In the genomic region with DNA sequence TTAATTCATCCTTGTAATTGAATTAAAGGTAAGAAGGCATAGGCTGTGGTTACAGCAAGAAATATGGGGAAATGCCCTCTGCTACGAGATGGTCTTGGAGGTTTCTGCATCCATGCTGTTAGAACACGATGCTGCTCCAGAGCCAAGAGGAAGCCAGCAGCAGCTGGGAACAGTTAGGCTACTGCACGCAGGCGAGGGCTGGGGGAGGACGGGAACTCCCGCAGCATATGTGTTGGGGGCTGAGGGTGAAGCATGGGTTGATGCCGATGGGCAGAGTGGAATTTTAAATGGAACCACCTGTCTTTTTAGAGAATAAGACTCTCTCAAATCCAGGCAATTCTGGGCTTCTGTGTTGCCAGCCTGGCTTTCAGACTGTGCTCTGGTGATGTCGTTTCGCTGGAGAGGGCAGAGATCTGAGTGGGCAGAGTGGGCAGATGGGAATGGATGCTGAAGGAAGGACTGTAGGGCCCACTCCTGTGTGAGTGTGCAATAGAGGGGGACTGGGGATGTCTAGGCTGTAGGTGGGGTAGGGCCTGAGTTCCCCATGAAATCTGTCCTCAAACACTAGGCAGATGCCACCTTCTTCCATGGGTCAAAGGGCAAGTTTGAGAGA, we compare ENCODE assay signal across 14 cellular contexts.
DNase-seq lines count a peak whose midpoint lies in the region; ATAC-seq and TF ChIP-seq lines count a peak whose summit lies in the region.
"Had no signal": no experiment of that assay in that cellular context is flagged by ENCODE, and none has a peak within 500 bp of the region (broad histone marks: within the 10 kb centered on the region; RNA-seq: fewer than 3 reads in every experiment).

No MANE protein-coding gene starts in this region.

- H2AFZ ChIP-seq in hepatocyte: no peak overlapping the region

- H3K9me2 ChIP-seq in hepatocyte (replicated peaks; ENCODE audit: insufficient read depth): no peaks in the 10 kb centered on the region

- H3K79me2 ChIP-seq in hepatocyte: peaks cover 25% of the 10 kb centered on the region

- peak overlapping the region; percentile 36 for H3K4me2 ChIP-seq in hepatocyte

- H3K4me3 ChIP-seq in hepatocyte (no peak overlapping the region), thoracic aorta (peak overlapping the region; percentile 43)

- H3K9me3 ChIP-seq in hepatocyte (ENCODE audit: low read depth) (no peaks in the 10 kb centered on the region), thoracic aorta (no peaks in the 10 kb centered on the region)
- H3K9me3 ChIP-seq: neutrophil had no signal

- no peak overlapping the region for H3K27ac ChIP-seq in hepatocyte
- peak overlapping the region; percentile 7 to 45 for H3K27ac ChIP-seq in thoracic aorta
- H3K27ac ChIP-seq: 22Rv1, neutrophil had no signal

- no peak for TF ChIP-seq CTCF in brain (conservative IDR thresholded peaks at IDR 0.05)
- TF ChIP-seq CTCF in hepatocyte (IDR thresholded peaks at IDR 0.05; ENCODE audit: poor library complexity): no peak
- TF ChIP-seq CTCF in thoracic aorta (IDR thresholded peaks at IDR 0.05): no peak

- H3K36me3 ChIP-seq in hepatocyte (replicated peaks; ENCODE audit: insufficient read depth, low read depth): no peaks in the 10 kb centered on the region
- H3K36me3 ChIP-seq in thoracic aorta: no peaks in the 10 kb centered on the region
- H3K36me3 ChIP-seq: neutrophil had no signal

- ATAC-seq in thoracic aorta (ENCODE audit: insufficient number of reproducible peaks, low FRiP score, low read depth) (no peak), GM21515 (IDR thresholded peaks at IDR 0.05; ENCODE audit: unreplicated experiment) (no peak), HG02981 (IDR thresholded peaks at IDR 0.05; ENCODE audit: unreplicated experiment) (no peak)
- ATAC-seq: left lobe of liver had no signal

- H4K20me1 ChIP-seq in hepatocyte (ENCODE audit: insufficient read depth, poor library complexity, severe bottlenecking): no peaks in the 10 kb centered on the region

- no peaks in the 10 kb centered on the region for H3K9me3 Mint-ChIP-seq in brain
- H3K9me3 Mint-ChIP-seq: stimulated activated memory B cell treated with anti-CD40 and anti-IgM and Interleukin-4, amounts not matched to agents 10 μg/mL and 1 μg/mL and 100 μg/mL, for 72 hours had no signal

- no peaks in the 10 kb centered on the region for H3K36me3 Mint-ChIP-seq in brain
- H3K36me3 Mint-ChIP-seq: stimulated activated memory B cell treated with anti-CD40 and anti-IgM and Interleukin-4, amounts not matched to agents 10 μg/mL and 1 μg/mL and 100 μg/mL, for 72 hours had no signal

- H3K27ac Mint-ChIP-seq in brain: peak overlapping the region in 4 of 5 experiments; percentile 38 to 80 (median 77)

- H3K4me1 Mint-ChIP-seq in brain: peaks cover 44% of the 10 kb centered on the region

- 40% methylated on average over 9 of the region's 9 CpGs for WGBS in hepatocyte (ENCODE audit: low lambda C conversion rate, missing lambda C conversion rate)

- DNase-seq in DMS 273 (lab: John Stamatoyannopoulos, UW; ENCODE audit: unreplicated experiment) (peak; percentile 56), DMS 273 treated with DMSO at 0.1 percent for 48 hours (lab: John Stamatoyannopoulos, UW) (no peak), hepatocyte (ENCODE audit: low spot score) (peak; percentile 40), thoracic aorta (ENCODE audit: low spot score) (no peak), NCI-H1417 treated with DMSO at 0.1 percent for 48 hours (lab: John Stamatoyannopoulos, UW) (no peak)
- DNase-seq: activated CD4-positive, alpha-beta T cell treated with anti-CD3 and anti-CD28 coated beads for 1 hour; DND-41 had no signal

- no peaks in the 10 kb centered on the region for H3K27me3 ChIP-seq in hepatocyte
- no peaks in the 10 kb centered on the region for H3K27me3 ChIP-seq in thoracic aorta (replicated peaks; ENCODE audit: insufficient read depth)
- H3K27me3 ChIP-seq: neutrophil had no signal

- H3K4me1 ChIP-seq in hepatocyte (ENCODE audit: insufficient read depth) (peaks cover 10% of the 10 kb centered on the region), thoracic aorta (ENCODE audit: control insufficient read depth in 1 of 2, low read depth in 2 of 2) (peaks cover 0 to 28% of the 10 kb centered on the region in 2 donors)

- peak overlapping the region in 3 of 5 experiments; percentile 11 to 75 (median 39) for H3K4me3 Mint-ChIP-seq in brain

- H3K27me3 Mint-ChIP-seq in brain: peaks cover 2% of the 10 kb centered on the region

Comparison
In these comparisons a context has a peak if more than half of its experiments do, and no peak if none do; other contexts are left out.
1. DNase-seq: peak in DMS 273 (single experiment) and hepatocyte (single experiment); none in DMS 273 treated with DMSO at 0.1 percent for 48 hours (single experiment), thoracic aorta (single experiment) and NCI-H1417 treated with DMSO at 0.1 percent for 48 hours (single experiment).